In genomic region chr17:60395508-60396065, GRCh38 we compare ENCODE assay signal across 24 cellular contexts. TPM values are rescaled to one million over a fixed set of nuclear protein-coding genes. Genes with fewer than 3 reads are reported as not detected.
DNase-seq lines count a peak whose midpoint lies in the region; ATAC-seq and TF ChIP-seq lines count a peak whose summit lies in the region.
"Had no signal": no experiment of that assay in that cellular context is flagged by ENCODE, and none has a peak within 500 bp of the region (broad histone marks: within the 10 kb centered on the region; RNA-seq: fewer than 3 reads in every experiment).

No MANE protein-coding gene starts in this region.

- intact Hi-C loops in left colon (cut with DNase I, micrococcal nuclease): no loop called here

- peak overlapping the region; percentile 97 for H3K27ac ChIP-seq in HL-60 (replicated peaks)
- peak overlapping the region; percentile 98 for H3K27ac ChIP-seq in neutrophil
- H3K27ac ChIP-seq: brain microvascular endothelial cell, prostate gland, SJCRH30 had no signal

- no peaks in the 10 kb centered on the region for H3K9me3 ChIP-seq in neutrophil
- H3K9me3 ChIP-seq: prostate gland, SJCRH30 had no signal

- DNase-seq in SKM-1 treated with dmso at 0.1 percent for 144 hours (lab: John Stamatoyannopoulos, UW; ENCODE audit: unreplicated experiment) (peak; percentile 23), SKM-1 (lab: John Stamatoyannopoulos, UW; ENCODE audit: unreplicated experiment) (no peak), HL-60 (ENCODE audit: low read depth in 1 of 2, low spot score in 1 of 2) (peak in 1 of 2 experiments; percentile 47), NOMO-1 treated with DMSO at 0.1 percent for 48 hours (lab: John Stamatoyannopoulos, UW; ENCODE audit: unreplicated experiment) (peak; percentile 77), left colon (no peak)
- DNase-seq: activated CD4-positive, CD25-positive, alpha-beta regulatory T cell; brain microvascular endothelial cell; endodermal cell; NCI-H1436 treated with DMSO at 0.1 percent for 48 hours; nephron progenitor cell; SJCRH30; stimulated activated CD4-positive, alpha-beta T cell treated with anti-CD3 and anti-CD28 coated beads, Interleukin-4, amount 100 ng/mL, for 24 hours; substantia nigra had no signal

- ATAC-seq in left colon (no peak), HG03520 (IDR thresholded peaks at IDR 0.05; ENCODE audit: unreplicated experiment) (no peak), HG02623 (IDR thresholded peaks at IDR 0.05; ENCODE audit: unreplicated experiment) (no peak)

- no peaks in the 10 kb centered on the region for H3K27me3 ChIP-seq in HL-60 (ENCODE audit: insufficient read depth, poor library complexity, severe bottlenecking)
- H3K27me3 ChIP-seq in neutrophil: no peaks in the 10 kb centered on the region
- H3K27me3 ChIP-seq: brain microvascular endothelial cell, SJCRH30 had no signal

- H3K4me3 ChIP-seq in HL-60 (replicated peaks; ENCODE audit: insufficient read depth, low read length) (no peak overlapping the region), neutrophil (ENCODE audit: low read depth in 1 of 2, low read length in 1 of 2) (no peak overlapping the region)
- H3K4me3 ChIP-seq: prostate gland, SJCRH30, skin epidermis had no signal

- TF ChIP-seq CTCF in HL-60 (IDR thresholded peaks at IDR 0.05; ENCODE audit: insufficient read depth, low read length) (no peak), neutrophil (IDR thresholded peaks at IDR 0.05) (no peak)

- H3K36me3 ChIP-seq in neutrophil: no peaks in the 10 kb centered on the region
- H3K36me3 ChIP-seq: brain microvascular endothelial cell, prostate gland, SJCRH30 had no signal

- peaks cover 70 to 73% of the 10 kb centered on the region in 2 experiments for H3K4me1 ChIP-seq in neutrophil (ENCODE audit: control insufficient read depth in 1 of 2, insufficient read depth in 1 of 2, low read depth in 1 of 2, low read length in 1 of 2)
- H3K4me1 ChIP-seq: prostate gland, SJCRH30 had no signal

RNA-seq across cellular contexts. Expression of gene USP32, which starts 3.7 kb away (rescaled TPM):
- total RNA-seq in left colon: 10 to 100 TPM; 37.4 to 48.9 TPM

RNA-seq across cellular contexts. Expression of gene CHCT1, which starts 26.7 kb away (rescaled TPM):
- not detected for total RNA-seq in left colon
- total RNA-seq: CD4-positive, CD25-positive, alpha-beta regulatory T cell; endodermal cell; fibroblast of lung; HT1080; mesenteric fat pad; NCI-H460; OCI-LY7; SJCRH30 had no signal

Comparison
In these comparisons a context has a peak if more than half of its experiments do, and no peak if none do; other contexts are left out.
1. DNase-seq: peak in SKM-1 treated with dmso at 0.1 percent for 144 hours (single experiment) and NOMO-1 treated with DMSO at 0.1 percent for 48 hours (single experiment); none in SKM-1 (single experiment) and left colon (0 of 2).